ENCODE assay signal across 20 cellular contexts in genomic region chr4:137558951-137559350, GRCh38. TPM values are rescaled to one million over a fixed set of nuclear protein-coding genes. Genes with fewer than 3 reads are reported as not detected.
A peak's percentile ranks its signal among the peaks of the same experiment; 100 is the strongest.
DNase-seq lines count a peak whose midpoint lies in the region; ATAC-seq, FAIRE-seq and TF ChIP-seq lines count a peak whose summit lies in the region.
"Had no signal": no experiment of that assay in that cellular context is flagged by ENCODE, and none has a peak within 500 bp of the region (broad histone marks: within the 10 kb centered on the region; RNA-seq: fewer than 3 reads in every experiment).

No MANE protein-coding gene starts in this region.

- DNase-seq in AG08395 (ENCODE audit: low spot score), result peak; percentile 64
- DNase-seq in HFF-Myc (ENCODE audit: extremely low read depth, low read depth), result peak; percentile 43
- peak; percentile 71 for DNase-seq in astrocyte (ENCODE audit: low read depth)
- peak; percentile 6 for DNase-seq in glomerular visceral epithelial cell (ENCODE audit: extremely low spot score)
- DNase-seq in left lung, result no peak
- DNase-seq in islet precursor cell, result no peak
- DNase-seq in CD14-positive monocyte (ENCODE audit: low spot score), result no peak
- DNase-seq: activated CD4-positive, alpha-beta T cell treated with anti-CD3 and anti-CD28 coated beads for 48 hours; activated naive CD8-positive, alpha-beta T cell treated with anti-CD3 and anti-CD28 coated beads, Interleukin-2, amount 10 ng/mL, durations not matched to agents 7 days and 5 days; activated T-cell treated with anti-CD3 and anti-CD28 coated beads, Interleukin-2, amount 50 U/mL, for 1 hour; KG1; mesendoderm; NCI-H1694 treated with DMSO at 0.1 percent for 48 hours; NCI-H510A treated with DMSO at 0.1 percent for 48 hours; RPMI8226 had no signal

- H3K4me3 Mint-ChIP-seq in astrocyte (ENCODE audit: unreplicated experiment) (no peak overlapping the region), CD14-positive monocyte (no peak overlapping the region)
- H3K4me3 Mint-ChIP-seq: activated naive CD8-positive, alpha-beta T cell treated with anti-CD3 and anti-CD28 coated beads, Interleukin-2, amount 10 ng/mL, durations not matched to agents 7 days and 5 days had no signal

- H3K27me3 Mint-ChIP-seq in astrocyte (ENCODE audit: low read depth, unreplicated experiment) (peaks cover 1% of the 10 kb centered on the region), CD14-positive monocyte (ENCODE audit: low read depth in 3 of 3) (peaks cover 0 to 2% (median 1%) of the 10 kb centered on the region in 3 donors)
- H3K27me3 Mint-ChIP-seq: activated naive CD8-positive, alpha-beta T cell treated with anti-CD3 and anti-CD28 coated beads, Interleukin-2, amount 10 ng/mL, durations not matched to agents 7 days and 5 days had no signal

- FAIRE-seq in astrocyte (lab: Jason Lieb, UNC), result peak; percentile 76

- no peaks in the 10 kb centered on the region for H4K20me1 ChIP-seq in astrocyte (ENCODE audit: insufficient read depth, low read length)

- no peaks in the 10 kb centered on the region for H3K9me3 ChIP-seq in astrocyte (ENCODE audit: insufficient read depth, low read depth, low read length)
- H3K9me3 ChIP-seq in left lung, result no peaks in the 10 kb centered on the region
- H3K9me3 ChIP-seq: esophagus muscularis mucosa, suprapubic skin had no signal

- no peak for ATAC-seq in left lung
- no peak for ATAC-seq in HG03378 (IDR thresholded peaks at IDR 0.05; ENCODE audit: unreplicated experiment)

- no peaks in the 10 kb centered on the region for H3K27me3 ChIP-seq in astrocyte (ENCODE audit: insufficient read depth, low read length)
- H3K27me3 ChIP-seq in left lung, result no peaks in the 10 kb centered on the region
- H3K27me3 ChIP-seq: esophagus muscularis mucosa, suprapubic skin had no signal

- H3K4me1 ChIP-seq in astrocyte (ENCODE audit: insufficient read depth, low read length) (peaks cover 6% of the 10 kb centered on the region), left lung (no peaks in the 10 kb centered on the region)
- H3K4me1 ChIP-seq: esophagus muscularis mucosa, parathyroid adenoma, suprapubic skin had no signal

- H3K9me3 Mint-ChIP-seq in astrocyte (ENCODE audit: unreplicated experiment), result no peaks in the 10 kb centered on the region
- peaks cover 0 to 3% (median 0%) of the 10 kb centered on the region in 7 donors for H3K9me3 Mint-ChIP-seq in CD14-positive monocyte

- H3K36me3 Mint-ChIP-seq in astrocyte (ENCODE audit: low read depth, unreplicated experiment), result no peaks in the 10 kb centered on the region
- H3K36me3 Mint-ChIP-seq in CD14-positive monocyte, result no peaks in the 10 kb centered on the region
- H3K36me3 Mint-ChIP-seq: activated naive CD8-positive, alpha-beta T cell treated with anti-CD3 and anti-CD28 coated beads, Interleukin-2, amount 10 ng/mL, durations not matched to agents 7 days and 5 days had no signal

- intact Hi-C loops in left lung (cut with DNase I) (no loop called here), CD14-positive monocyte (cut with micrococcal nuclease) (no loop called here)

- TF ChIP-seq CTCF in HFF-Myc (IDR thresholded peaks at IDR 0.05; ENCODE audit: low read depth, low read length, missing control alignments) (no peak), astrocyte (IDR thresholded peaks at IDR 0.05; ENCODE audit: insufficient read depth, low read depth, low read length) (no peak), left lung (IDR thresholded peaks at IDR 0.05) (no peak), CD14-positive monocyte (IDR thresholded peaks at IDR 0.05) (no peak)

- H2AFZ ChIP-seq in astrocyte (ENCODE audit: low read depth, low read length), result no peak overlapping the region
- H2AFZ ChIP-seq: parathyroid adenoma had no signal

- peak overlapping the region; percentile 29 for H3K4me2 ChIP-seq in astrocyte (ENCODE audit: low read length)

- H3K4me3 ChIP-seq in HFF-Myc (replicated peaks; ENCODE audit: low read depth, low read length) (no peak overlapping the region), astrocyte (ENCODE audit: insufficient read depth, low read depth, low read length) (no peak overlapping the region), left lung (no peak overlapping the region)
- H3K4me3 ChIP-seq: coronary artery, esophagus muscularis mucosa, suprapubic skin had no signal

- H3K9ac ChIP-seq in astrocyte (ENCODE audit: low read length), result no peak overlapping the region
- H3K9ac ChIP-seq: parathyroid adenoma had no signal

- no peak overlapping the region for H3K27ac Mint-ChIP-seq in astrocyte (ENCODE audit: unreplicated experiment)
- H3K27ac Mint-ChIP-seq in CD14-positive monocyte, result peak overlapping the region in 1 of 7 donors; percentile 37
- H3K27ac Mint-ChIP-seq: activated naive CD8-positive, alpha-beta T cell treated with anti-CD3 and anti-CD28 coated beads, Interleukin-2, amount 10 ng/mL, durations not matched to agents 7 days and 5 days had no signal

- H3K4me1 Mint-ChIP-seq in astrocyte (ENCODE audit: low read depth, unreplicated experiment) (peaks cover 10% of the 10 kb centered on the region), CD14-positive monocyte (no peaks in the 10 kb centered on the region)
- H3K4me1 Mint-ChIP-seq: activated naive CD8-positive, alpha-beta T cell treated with anti-CD3 and anti-CD28 coated beads, Interleukin-2, amount 10 ng/mL, durations not matched to agents 7 days and 5 days had no signal

- H3K36me3 ChIP-seq in astrocyte (ENCODE audit: insufficient read depth, low read length) (no peaks in the 10 kb centered on the region), left lung (no peaks in the 10 kb centered on the region)
- H3K36me3 ChIP-seq: esophagus muscularis mucosa, suprapubic skin had no signal

- H3K27ac ChIP-seq in astrocyte (ENCODE audit: low read depth, low read length) (no peak overlapping the region), left lung (no peak overlapping the region)
- H3K27ac ChIP-seq: coronary artery, esophagus muscularis mucosa, parathyroid adenoma, suprapubic skin had no signal

- H3K79me2 ChIP-seq in astrocyte (ENCODE audit: insufficient read depth, low read length), result no peaks in the 10 kb centered on the region
- H3K79me2 ChIP-seq: parathyroid adenoma had no signal

RNA-seq across cellular contexts. Expression of gene PCDH18, which starts 26.7 kb away (rescaled TPM):
- total RNA-seq in astrocyte (4.6 and 4.9 TPM in 2 replicates), left lung (10 to 100 TPM; 12.1 to 17.3 TPM)
- polyA plus RNA-seq in CD14-positive monocyte, result not detected
- total RNA-seq: activated naive CD8-positive, alpha-beta T cell treated with anti-CD3 and anti-CD28 coated beads, Interleukin-2, amount 10 ng/mL, durations not matched to agents 7 days and 5 days had no signal

Comparison
In these comparisons a context has a peak if more than half of its experiments do, and no peak if none do; other contexts are left out.
1. DNase-seq: peak in AG08395 (single experiment), HFF-Myc (single experiment), astrocyte (single experiment) and glomerular visceral epithelial cell (single experiment); none in left lung (0 of 2), islet precursor cell (single experiment) and CD14-positive monocyte (single experiment).